1 cellular context compared by ENCODE assay signal in the genomic region with DNA sequence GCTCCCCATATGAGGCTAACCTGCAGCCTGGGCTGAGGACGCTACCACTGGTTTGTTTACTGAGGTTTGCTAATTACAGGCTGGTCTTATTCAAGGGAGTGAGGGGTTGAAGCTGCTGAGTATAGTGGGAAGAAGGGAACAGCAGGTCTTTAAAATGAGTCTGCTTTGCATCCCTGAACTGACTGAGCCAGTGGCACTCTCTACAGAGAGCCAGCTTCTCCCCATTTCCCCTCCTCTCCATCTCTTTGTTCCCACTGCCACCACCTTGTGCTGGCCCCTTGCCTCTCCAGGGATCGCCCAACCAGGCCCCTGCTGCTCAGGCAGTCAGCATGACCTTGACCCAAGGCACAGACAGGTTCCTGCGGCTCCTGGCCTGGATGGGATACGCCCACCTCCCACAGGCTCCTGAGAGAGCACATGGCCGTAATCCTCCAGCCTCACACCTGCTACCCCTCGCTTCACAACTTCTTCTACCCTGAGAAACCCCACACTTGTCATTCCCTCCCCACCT.
TF ChIP-seq lines count a peak whose summit lies in the region.

No MANE protein-coding gene starts in this region.

TF ChIP-seq in WTC11, 78 proteins besides CTCF, POLR2A, EP300 and RAD21 (continued from another document and continues in another):
- no peak for TF ChIP-seq PRRX2 (CRISPR knock-in tag; IDR thresholded peaks at IDR 0.05)
- TF ChIP-seq FOXK1 (CRISPR knock-in tag; IDR thresholded peaks at IDR 0.05): peak; percentile 48
- TF ChIP-seq OVOL2 (CRISPR knock-in tag; IDR thresholded peaks at IDR 0.05; ENCODE audit: borderline replicate concordance): no peak
- TF ChIP-seq ATF1 (CRISPR knock-in tag; IDR thresholded peaks at IDR 0.05): no peak
- TF ChIP-seq, protein P1, sequence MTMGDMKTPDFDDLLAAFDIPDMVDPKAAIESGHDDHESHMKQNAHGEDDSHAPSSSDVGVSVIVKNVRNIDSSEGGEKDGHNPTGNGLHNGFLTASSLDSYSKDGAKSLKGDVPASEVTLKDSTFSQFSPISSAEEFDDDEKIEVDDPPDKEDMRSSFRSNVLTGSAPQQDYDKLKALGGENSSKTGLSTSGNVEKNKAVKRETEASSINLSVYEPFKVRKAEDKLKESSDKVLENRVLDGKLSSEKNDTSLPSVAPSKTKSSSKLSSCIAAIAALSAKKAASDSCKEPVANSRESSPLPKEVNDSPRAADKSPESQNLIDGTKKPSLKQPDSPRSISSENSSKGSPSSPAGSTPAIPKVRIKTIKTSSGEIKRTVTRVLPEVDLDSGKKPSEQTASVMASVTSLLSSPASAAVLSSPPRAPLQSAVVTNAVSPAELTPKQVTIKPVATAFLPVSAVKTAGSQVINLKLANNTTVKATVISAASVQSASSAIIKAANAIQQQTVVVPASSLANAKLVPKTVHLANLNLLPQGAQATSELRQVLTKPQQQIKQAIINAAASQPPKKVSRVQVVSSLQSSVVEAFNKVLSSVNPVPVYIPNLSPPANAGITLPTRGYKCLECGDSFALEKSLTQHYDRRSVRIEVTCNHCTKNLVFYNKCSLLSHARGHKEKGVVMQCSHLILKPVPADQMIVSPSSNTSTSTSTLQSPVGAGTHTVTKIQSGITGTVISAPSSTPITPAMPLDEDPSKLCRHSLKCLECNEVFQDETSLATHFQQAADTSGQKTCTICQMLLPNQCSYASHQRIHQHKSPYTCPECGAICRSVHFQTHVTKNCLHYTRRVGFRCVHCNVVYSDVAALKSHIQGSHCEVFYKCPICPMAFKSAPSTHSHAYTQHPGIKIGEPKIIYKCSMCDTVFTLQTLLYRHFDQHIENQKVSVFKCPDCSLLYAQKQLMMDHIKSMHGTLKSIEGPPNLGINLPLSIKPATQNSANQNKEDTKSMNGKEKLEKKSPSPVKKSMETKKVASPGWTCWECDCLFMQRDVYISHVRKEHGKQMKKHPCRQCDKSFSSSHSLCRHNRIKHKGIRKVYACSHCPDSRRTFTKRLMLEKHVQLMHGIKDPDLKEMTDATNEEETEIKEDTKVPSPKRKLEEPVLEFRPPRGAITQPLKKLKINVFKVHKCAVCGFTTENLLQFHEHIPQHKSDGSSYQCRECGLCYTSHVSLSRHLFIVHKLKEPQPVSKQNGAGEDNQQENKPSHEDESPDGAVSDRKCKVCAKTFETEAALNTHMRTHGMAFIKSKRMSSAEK (CRISPR knock-in tag; IDR thresholded peaks at IDR 0.05; ENCODE audit: borderline replicate concordance): no peak
- TF ChIP-seq TEAD4 (CRISPR knock-in tag; IDR thresholded peaks at IDR 0.05): no peak
- TF ChIP-seq, protein P2, sequence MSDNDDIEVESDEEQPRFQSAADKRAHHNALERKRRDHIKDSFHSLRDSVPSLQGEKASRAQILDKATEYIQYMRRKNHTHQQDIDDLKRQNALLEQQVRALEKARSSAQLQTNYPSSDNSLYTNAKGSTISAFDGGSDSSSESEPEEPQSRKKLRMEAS (CRISPR knock-in tag; IDR thresholded peaks at IDR 0.05): peak; percentile 92
- TF ChIP-seq ZNF396 (CRISPR knock-in tag; IDR thresholded peaks at IDR 0.05; ENCODE audit: borderline replicate concordance): no peak
- TF ChIP-seq, protein P3, sequence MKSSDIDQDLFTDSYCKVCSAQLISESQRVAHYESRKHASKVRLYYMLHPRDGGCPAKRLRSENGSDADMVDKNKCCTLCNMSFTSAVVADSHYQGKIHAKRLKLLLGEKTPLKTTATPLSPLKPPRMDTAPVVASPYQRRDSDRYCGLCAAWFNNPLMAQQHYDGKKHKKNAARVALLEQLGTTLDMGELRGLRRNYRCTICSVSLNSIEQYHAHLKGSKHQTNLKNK (CRISPR knock-in tag; IDR thresholded peaks at IDR 0.05): no peak
- peak; percentile 77 for TF ChIP-seq ZNF423 (CRISPR knock-in tag; IDR thresholded peaks at IDR 0.05)
- TF ChIP-seq, protein P4, sequence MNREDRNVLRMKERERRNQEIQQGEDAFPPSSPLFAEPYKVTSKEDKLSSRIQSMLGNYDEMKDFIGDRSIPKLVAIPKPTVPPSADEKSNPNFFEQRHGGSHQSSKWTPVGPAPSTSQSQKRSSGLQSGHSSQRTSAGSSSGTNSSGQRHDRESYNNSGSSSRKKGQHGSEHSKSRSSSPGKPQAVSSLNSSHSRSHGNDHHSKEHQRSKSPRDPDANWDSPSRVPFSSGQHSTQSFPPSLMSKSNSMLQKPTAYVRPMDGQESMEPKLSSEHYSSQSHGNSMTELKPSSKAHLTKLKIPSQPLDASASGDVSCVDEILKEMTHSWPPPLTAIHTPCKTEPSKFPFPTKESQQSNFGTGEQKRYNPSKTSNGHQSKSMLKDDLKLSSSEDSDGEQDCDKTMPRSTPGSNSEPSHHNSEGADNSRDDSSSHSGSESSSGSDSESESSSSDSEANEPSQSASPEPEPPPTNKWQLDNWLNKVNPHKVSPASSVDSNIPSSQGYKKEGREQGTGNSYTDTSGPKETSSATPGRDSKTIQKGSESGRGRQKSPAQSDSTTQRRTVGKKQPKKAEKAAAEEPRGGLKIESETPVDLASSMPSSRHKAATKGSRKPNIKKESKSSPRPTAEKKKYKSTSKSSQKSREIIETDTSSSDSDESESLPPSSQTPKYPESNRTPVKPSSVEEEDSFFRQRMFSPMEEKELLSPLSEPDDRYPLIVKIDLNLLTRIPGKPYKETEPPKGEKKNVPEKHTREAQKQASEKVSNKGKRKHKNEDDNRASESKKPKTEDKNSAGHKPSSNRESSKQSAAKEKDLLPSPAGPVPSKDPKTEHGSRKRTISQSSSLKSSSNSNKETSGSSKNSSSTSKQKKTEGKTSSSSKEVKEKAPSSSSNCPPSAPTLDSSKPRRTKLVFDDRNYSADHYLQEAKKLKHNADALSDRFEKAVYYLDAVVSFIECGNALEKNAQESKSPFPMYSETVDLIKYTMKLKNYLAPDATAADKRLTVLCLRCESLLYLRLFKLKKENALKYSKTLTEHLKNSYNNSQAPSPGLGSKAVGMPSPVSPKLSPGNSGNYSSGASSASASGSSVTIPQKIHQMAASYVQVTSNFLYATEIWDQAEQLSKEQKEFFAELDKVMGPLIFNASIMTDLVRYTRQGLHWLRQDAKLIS (CRISPR knock-in tag; IDR thresholded peaks at IDR 0.05; ENCODE audit: borderline replicate concordance): no peak
- no peak for TF ChIP-seq RELA (CRISPR knock-in tag; IDR thresholded peaks at IDR 0.05; ENCODE audit: borderline replicate concordance)
- no peak for TF ChIP-seq IRF2 (CRISPR knock-in tag; IDR thresholded peaks at IDR 0.05; ENCODE audit: borderline replicate concordance, low read depth)
- TF ChIP-seq, protein P5, sequence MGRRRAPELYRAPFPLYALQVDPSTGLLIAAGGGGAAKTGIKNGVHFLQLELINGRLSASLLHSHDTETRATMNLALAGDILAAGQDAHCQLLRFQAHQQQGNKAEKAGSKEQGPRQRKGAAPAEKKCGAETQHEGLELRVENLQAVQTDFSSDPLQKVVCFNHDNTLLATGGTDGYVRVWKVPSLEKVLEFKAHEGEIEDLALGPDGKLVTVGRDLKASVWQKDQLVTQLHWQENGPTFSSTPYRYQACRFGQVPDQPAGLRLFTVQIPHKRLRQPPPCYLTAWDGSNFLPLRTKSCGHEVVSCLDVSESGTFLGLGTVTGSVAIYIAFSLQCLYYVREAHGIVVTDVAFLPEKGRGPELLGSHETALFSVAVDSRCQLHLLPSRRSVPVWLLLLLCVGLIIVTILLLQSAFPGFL (CRISPR knock-in tag; IDR thresholded peaks at IDR 0.05; ENCODE audit: borderline replicate concordance): no peak
- TF ChIP-seq, protein P6, sequence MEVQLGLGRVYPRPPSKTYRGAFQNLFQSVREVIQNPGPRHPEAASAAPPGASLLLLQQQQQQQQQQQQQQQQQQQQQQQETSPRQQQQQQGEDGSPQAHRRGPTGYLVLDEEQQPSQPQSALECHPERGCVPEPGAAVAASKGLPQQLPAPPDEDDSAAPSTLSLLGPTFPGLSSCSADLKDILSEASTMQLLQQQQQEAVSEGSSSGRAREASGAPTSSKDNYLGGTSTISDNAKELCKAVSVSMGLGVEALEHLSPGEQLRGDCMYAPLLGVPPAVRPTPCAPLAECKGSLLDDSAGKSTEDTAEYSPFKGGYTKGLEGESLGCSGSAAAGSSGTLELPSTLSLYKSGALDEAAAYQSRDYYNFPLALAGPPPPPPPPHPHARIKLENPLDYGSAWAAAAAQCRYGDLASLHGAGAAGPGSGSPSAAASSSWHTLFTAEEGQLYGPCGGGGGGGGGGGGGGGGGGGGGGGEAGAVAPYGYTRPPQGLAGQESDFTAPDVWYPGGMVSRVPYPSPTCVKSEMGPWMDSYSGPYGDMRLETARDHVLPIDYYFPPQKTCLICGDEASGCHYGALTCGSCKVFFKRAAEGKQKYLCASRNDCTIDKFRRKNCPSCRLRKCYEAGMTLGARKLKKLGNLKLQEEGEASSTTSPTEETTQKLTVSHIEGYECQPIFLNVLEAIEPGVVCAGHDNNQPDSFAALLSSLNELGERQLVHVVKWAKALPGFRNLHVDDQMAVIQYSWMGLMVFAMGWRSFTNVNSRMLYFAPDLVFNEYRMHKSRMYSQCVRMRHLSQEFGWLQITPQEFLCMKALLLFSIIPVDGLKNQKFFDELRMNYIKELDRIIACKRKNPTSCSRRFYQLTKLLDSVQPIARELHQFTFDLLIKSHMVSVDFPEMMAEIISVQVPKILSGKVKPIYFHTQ (CRISPR knock-in tag; IDR thresholded peaks at IDR 0.05): no peak
- TF ChIP-seq ZNF232 (CRISPR knock-in tag; IDR thresholded peaks at IDR 0.05): no peak
- no peak for TF ChIP-seq MXD4 (CRISPR knock-in tag; IDR thresholded peaks at IDR 0.05; ENCODE audit: borderline replicate concordance)
- no peak for TF ChIP-seq ZNF121 (CRISPR knock-in tag; IDR thresholded peaks at IDR 0.05)
- TF ChIP-seq, protein P7, sequence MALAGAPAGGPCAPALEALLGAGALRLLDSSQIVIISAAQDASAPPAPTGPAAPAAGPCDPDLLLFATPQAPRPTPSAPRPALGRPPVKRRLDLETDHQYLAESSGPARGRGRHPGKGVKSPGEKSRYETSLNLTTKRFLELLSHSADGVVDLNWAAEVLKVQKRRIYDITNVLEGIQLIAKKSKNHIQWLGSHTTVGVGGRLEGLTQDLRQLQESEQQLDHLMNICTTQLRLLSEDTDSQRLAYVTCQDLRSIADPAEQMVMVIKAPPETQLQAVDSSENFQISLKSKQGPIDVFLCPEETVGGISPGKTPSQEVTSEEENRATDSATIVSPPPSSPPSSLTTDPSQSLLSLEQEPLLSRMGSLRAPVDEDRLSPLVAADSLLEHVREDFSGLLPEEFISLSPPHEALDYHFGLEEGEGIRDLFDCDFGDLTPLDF (CRISPR knock-in tag; IDR thresholded peaks at IDR 0.05): no peak
- TF ChIP-seq, protein P8, sequence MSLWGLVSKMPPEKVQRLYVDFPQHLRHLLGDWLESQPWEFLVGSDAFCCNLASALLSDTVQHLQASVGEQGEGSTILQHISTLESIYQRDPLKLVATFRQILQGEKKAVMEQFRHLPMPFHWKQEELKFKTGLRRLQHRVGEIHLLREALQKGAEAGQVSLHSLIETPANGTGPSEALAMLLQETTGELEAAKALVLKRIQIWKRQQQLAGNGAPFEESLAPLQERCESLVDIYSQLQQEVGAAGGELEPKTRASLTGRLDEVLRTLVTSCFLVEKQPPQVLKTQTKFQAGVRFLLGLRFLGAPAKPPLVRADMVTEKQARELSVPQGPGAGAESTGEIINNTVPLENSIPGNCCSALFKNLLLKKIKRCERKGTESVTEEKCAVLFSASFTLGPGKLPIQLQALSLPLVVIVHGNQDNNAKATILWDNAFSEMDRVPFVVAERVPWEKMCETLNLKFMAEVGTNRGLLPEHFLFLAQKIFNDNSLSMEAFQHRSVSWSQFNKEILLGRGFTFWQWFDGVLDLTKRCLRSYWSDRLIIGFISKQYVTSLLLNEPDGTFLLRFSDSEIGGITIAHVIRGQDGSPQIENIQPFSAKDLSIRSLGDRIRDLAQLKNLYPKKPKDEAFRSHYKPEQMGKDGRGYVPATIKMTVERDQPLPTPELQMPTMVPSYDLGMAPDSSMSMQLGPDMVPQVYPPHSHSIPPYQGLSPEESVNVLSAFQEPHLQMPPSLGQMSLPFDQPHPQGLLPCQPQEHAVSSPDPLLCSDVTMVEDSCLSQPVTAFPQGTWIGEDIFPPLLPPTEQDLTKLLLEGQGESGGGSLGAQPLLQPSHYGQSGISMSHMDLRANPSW (CRISPR knock-in tag; conservative IDR thresholded peaks at IDR 0.05; ENCODE audit: low read depth): no peak
- peak; percentile 47; the same call in 1 of the 2 replicates for TF ChIP-seq NFE2L1 (CRISPR knock-in tag; IDR thresholded peaks at IDR 0.05)
- TF ChIP-seq, protein P9, sequence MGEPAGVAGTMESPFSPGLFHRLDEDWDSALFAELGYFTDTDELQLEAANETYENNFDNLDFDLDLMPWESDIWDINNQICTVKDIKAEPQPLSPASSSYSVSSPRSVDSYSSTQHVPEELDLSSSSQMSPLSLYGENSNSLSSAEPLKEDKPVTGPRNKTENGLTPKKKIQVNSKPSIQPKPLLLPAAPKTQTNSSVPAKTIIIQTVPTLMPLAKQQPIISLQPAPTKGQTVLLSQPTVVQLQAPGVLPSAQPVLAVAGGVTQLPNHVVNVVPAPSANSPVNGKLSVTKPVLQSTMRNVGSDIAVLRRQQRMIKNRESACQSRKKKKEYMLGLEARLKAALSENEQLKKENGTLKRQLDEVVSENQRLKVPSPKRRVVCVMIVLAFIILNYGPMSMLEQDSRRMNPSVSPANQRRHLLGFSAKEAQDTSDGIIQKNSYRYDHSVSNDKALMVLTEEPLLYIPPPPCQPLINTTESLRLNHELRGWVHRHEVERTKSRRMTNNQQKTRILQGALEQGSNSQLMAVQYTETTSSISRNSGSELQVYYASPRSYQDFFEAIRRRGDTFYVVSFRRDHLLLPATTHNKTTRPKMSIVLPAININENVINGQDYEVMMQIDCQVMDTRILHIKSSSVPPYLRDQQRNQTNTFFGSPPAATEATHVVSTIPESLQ (CRISPR knock-in tag; IDR thresholded peaks at IDR 0.05): no peak
- TF ChIP-seq ZNF317 (CRISPR knock-in tag; IDR thresholded peaks at IDR 0.05; ENCODE audit: borderline replicate concordance, low read depth): no peak
- no peak for TF ChIP-seq GTF2I (CRISPR knock-in tag; conservative IDR thresholded peaks at IDR 0.05)
- TF ChIP-seq ZNF219 (CRISPR knock-in tag; IDR thresholded peaks at IDR 0.05; ENCODE audit: borderline replicate concordance): no peak
- TF ChIP-seq TCF7 (CRISPR knock-in tag; IDR thresholded peaks at IDR 0.05; ENCODE audit: low read depth): no peak
- TF ChIP-seq, protein P10, sequence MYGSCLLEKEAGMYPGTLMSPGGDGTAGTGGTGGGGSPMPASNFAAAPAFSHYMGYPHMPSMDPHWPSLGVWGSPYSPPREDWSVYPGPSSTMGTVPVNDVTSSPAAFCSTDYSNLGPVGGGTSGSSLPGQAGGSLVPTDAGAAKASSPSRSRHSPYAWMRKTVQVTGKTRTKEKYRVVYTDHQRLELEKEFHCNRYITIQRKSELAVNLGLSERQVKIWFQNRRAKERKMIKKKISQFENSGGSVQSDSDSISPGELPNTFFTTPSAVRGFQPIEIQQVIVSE (CRISPR knock-in tag; IDR thresholded peaks at IDR 0.05; ENCODE audit: borderline replicate concordance): no peak
- TF ChIP-seq, protein P11, sequence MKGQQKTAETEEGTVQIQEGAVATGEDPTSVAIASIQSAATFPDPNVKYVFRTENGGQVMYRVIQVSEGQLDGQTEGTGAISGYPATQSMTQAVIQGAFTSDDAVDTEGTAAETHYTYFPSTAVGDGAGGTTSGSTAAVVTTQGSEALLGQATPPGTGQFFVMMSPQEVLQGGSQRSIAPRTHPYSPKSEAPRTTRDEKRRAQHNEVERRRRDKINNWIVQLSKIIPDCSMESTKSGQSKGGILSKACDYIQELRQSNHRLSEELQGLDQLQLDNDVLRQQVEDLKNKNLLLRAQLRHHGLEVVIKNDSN (CRISPR knock-in tag; IDR thresholded peaks at IDR 0.05): no peak; the same call in 1 of the 2 replicates
- peak; percentile 49; the same call in 1 of the 2 replicates for TF ChIP-seq FOXP1 (CRISPR knock-in tag; IDR thresholded peaks at IDR 0.05; ENCODE audit: borderline replicate concordance)
